12 cellular contexts compared by ENCODE assay signal in the genomic region with DNA sequence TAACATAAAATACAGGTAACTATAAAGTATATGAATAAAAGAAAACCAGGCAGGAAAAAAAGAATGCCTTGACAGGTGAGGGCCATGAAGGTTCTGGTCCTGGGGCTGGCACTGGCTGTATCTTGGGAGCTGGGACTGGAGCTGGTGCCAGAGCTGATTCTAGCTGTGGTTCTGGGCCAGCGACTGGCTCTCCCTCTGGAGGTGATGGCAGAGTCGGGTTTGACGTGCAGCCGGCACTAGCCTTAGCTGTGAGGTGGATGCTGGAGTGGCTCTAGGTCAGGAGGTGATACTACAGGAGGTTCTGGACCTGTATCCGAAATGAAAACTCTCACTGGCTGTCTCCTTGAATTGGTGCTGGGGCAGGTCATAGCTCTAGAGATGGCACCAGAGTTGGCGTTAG. TPM values are rescaled to one million over a fixed set of nuclear protein-coding genes. Genes with fewer than 3 reads are reported as not detected.
"Had no signal": no experiment of that assay in that cellular context is flagged by ENCODE, and none has a peak within 500 bp of the region (broad histone marks: within the 10 kb centered on the region; RNA-seq: fewer than 3 reads in every experiment).

No MANE protein-coding gene starts in this region.

- H3K9me3 Mint-ChIP-seq: IgD-negative memory B cell had no signal

- H3K27ac Mint-ChIP-seq: IgD-negative memory B cell had no signal

- H3K9me3 ChIP-seq: SJSA1 had no signal

- H3K4me3 ChIP-seq: K562, SJSA1, SK-N-MC had no signal

- H3K4me1 ChIP-seq: SJSA1 had no signal

- H3K36me3 Mint-ChIP-seq: IgD-negative memory B cell had no signal

- FAIRE-seq: HTR-8/SVneo, RCC 7860 had no signal

- H3K27ac ChIP-seq: HL-60, KMS-11, SJSA1, SK-N-MC had no signal

- H3K36me3 ChIP-seq: SJSA1 had no signal

- DNase-seq: NCI-H2081 treated with DMSO at 0.1 percent for 48 hours, SIG-M5 had no signal

RNA-seq across cellular contexts. Expression of a gene that starts 22.3 kb away (rescaled TPM):
- total RNA-seq: K562, M059J, Right ventricle myocardium superior, SJSA1 had no signal
- polyA plus RNA-seq: IgD-negative memory B cell, K562 had no signal

RNA-seq across cellular contexts. Expression of a gene that starts 23.0 kb away (rescaled TPM):
- total RNA-seq: SJSA1 had no signal
